10 cellular contexts compared by ENCODE assay signal in the genomic region with DNA sequence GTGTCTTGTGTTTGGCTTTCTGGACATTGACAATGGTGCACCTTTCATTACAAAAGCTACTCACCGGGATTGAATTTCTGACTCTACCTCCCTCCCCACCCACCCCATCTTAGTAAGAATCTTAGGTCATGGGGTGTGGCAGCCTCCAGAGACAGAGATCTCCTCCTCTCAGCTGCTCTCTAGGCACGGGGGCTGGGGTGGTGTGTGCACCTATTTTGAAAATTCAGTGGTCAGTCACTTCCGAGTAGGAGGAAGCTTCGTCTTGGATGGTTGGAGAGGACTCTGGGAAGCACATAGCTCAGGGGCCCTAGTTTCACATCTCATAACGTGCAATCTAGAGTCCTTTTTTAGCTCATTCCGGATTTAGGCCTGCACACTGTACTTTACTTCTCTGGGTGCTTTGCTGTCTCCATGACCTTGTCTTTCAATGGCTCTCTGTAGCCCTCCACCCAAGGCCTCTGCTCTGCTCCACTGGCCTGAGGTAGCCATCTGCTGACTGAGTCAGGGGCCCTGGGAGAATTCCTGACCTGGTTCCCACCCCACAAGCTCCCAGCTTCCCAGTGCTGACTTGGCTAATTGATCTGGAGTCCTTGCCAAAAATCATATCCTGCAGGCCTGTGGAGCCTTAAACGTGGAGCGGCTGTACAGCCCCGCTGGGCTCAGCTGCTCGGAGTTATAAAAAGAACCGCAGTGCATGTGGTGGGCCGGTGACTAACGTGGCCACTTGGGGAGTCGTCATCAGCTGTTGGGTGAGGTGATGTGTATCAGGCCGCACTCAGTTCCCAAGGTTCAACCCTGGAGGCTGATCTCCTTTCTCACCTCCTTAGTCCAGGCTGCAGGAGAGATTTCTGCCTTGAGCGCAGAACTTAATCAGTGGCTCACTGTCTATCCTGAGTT. TPM values are rescaled to one million over a fixed set of nuclear protein-coding genes. Genes with fewer than 3 reads are reported as not detected.
DNase-seq lines count a peak whose midpoint lies in the region; FAIRE-seq and TF ChIP-seq lines count a peak whose summit lies in the region.
"Had no signal": no experiment of that assay in that cellular context is flagged by ENCODE, and none has a peak within 500 bp of the region (broad histone marks: within the 10 kb centered on the region; RNA-seq: fewer than 3 reads in every experiment).

No MANE protein-coding gene starts in this region.

- H4K8ac ChIP-seq in neuronal stem cell (ENCODE audit: low read depth, low read length) = no peak overlapping the region

- dilution Hi-C loops in keratinocyte (cut with MboI; ENCODE audit: extremely low pct_ligation_motif_present, low sequenced_read_pairs) = no loop called here

- H3K4me1 ChIP-seq in keratinocyte (ENCODE audit: control insufficient read depth, extremely low read depth, insufficient read depth, low read length) (peaks cover 42% of the 10 kb centered on the region), neuronal stem cell (ENCODE audit: control insufficient read depth in 2 of 2, insufficient read depth in 1 of 2, low read depth in 1 of 2, low read length in 2 of 2) (no peaks in the 10 kb centered on the region)

- WGBS in neuronal stem cell (ENCODE audit: extremely low coverage in 2 of 2, insufficient read length in 2 of 2, insufficient replicate concordance in 1 of 2), 2 donors = no CpG with 5 or more reads among the region's 16 CpGs

- H2BK15ac ChIP-seq in neuronal stem cell (ENCODE audit: low read length) = no peak overlapping the region

- H4K20me1 ChIP-seq in keratinocyte (ENCODE audit: control insufficient read depth, extremely low read depth, insufficient read depth, low read length) = no peaks in the 10 kb centered on the region

- no peak overlapping the region for H2AFZ ChIP-seq in keratinocyte (ENCODE audit: control insufficient read depth, low read length)
- no peak overlapping the region for H2AFZ ChIP-seq in neuronal stem cell (ENCODE audit: low read length)

- H3K36me3 ChIP-seq in keratinocyte (ENCODE audit: control insufficient read depth in 2 of 2, extremely low read depth in 1 of 2, insufficient read depth in 2 of 2, low read length in 2 of 2) (no peaks in the 10 kb centered on the region), neuronal stem cell (replicated peaks in 1 of 2; ENCODE audit: control insufficient read depth in 2 of 2, insufficient read depth in 2 of 2, low read length in 2 of 2) (no peaks in the 10 kb centered on the region)

- H3K9ac ChIP-seq in keratinocyte (ENCODE audit: control insufficient read depth, extremely low read depth, insufficient read depth, low read length) = peak overlapping the region; percentile 53
- no peak overlapping the region for H3K9ac ChIP-seq in neuronal stem cell (ENCODE audit: low read depth, low read length, poor library complexity)

- H3K27ac ChIP-seq in keratinocyte (ENCODE audit: control insufficient read depth, insufficient read depth, low read length) = peak overlapping the region; percentile 60
- no peak overlapping the region for H3K27ac ChIP-seq in neuronal stem cell (replicated peaks; ENCODE audit: low read length)

- H2BK120ac ChIP-seq in neuronal stem cell (ENCODE audit: low read depth, low read length) = no peak overlapping the region

- H3K9me3 ChIP-seq in keratinocyte (ENCODE audit: control insufficient read depth, low read depth, low read length) (peaks cover 11% of the 10 kb centered on the region), neuronal stem cell (replicated peaks in 1 of 2; ENCODE audit: control insufficient read depth in 2 of 2, insufficient read depth in 1 of 2, low read depth in 1 of 2, low read length in 2 of 2) (peaks cover 27 to 40% of the 10 kb centered on the region in 2 donors)

- peak; percentile 59 for DNase-seq in activated effector memory CD4-positive, alpha-beta T cell treated with anti-CD3 and anti-CD28 coated beads, Interleukin-2, amount 50 U/mL, for 16 hours
- no peak for DNase-seq in activated effector memory CD4-positive, alpha-beta T cell treated with Interleukin-2 at 50 U/mL for 16 hours
- DNase-seq in brain pericyte (ENCODE audit: low read depth, low spot score) = peak; percentile 99
- DNase-seq in keratinocyte (ENCODE audit: low read depth, low spot score) = no peak
- peak; percentile 41 for DNase-seq in ureter (ENCODE audit: low spot score)
- no peak for DNase-seq in D721Med (ENCODE audit: insufficient read length, low spot score)
- no peak for DNase-seq in neuronal stem cell (ENCODE audit: low spot score)
- no peak for DNase-seq in medulla oblongata (ENCODE audit: extremely low spot score)
- DNase-seq: NCI-H187 treated with DMSO at 0.1 percent for 48 hours had no signal

- no peak overlapping the region for H2BK5ac ChIP-seq in neuronal stem cell (ENCODE audit: low read length)

- TF ChIP-seq CTCF in keratinocyte (optimal IDR thresholded peaks at IDR 0.05 in 1 of 3, IDR thresholded peaks at IDR 0.05 in 1 of 3, conservative IDR thresholded peaks at IDR 0.05 in 1 of 3; ENCODE audit: extremely low read depth in 1 of 3, insufficient read depth in 2 of 3, low read length in 3 of 3) (no peak), D721Med (IDR thresholded peaks at IDR 0.05; ENCODE audit: insufficient read depth, missing control alignments) (no peak)

- H3K4ac ChIP-seq in neuronal stem cell (ENCODE audit: low read length) = no peak overlapping the region

- no peaks in the 10 kb centered on the region for H3K79me1 ChIP-seq in neuronal stem cell (ENCODE audit: low read depth, low read length)

- no peak overlapping the region for H4K91ac ChIP-seq in neuronal stem cell (ENCODE audit: low read depth, low read length, poor library complexity)

- H3K18ac ChIP-seq in neuronal stem cell (ENCODE audit: low read length) = no peak overlapping the region

- no peak overlapping the region for H3K14ac ChIP-seq in neuronal stem cell (ENCODE audit: low read length)

- peaks cover 2% of the 10 kb centered on the region for H3K9me1 ChIP-seq in keratinocyte (ENCODE audit: control insufficient read depth, extremely low read depth, insufficient read depth, low read length)

- no peaks in the 10 kb centered on the region for H3K79me2 ChIP-seq in keratinocyte (ENCODE audit: control insufficient read depth, insufficient read depth, low read length)

- H3K4me3 ChIP-seq in keratinocyte (ENCODE audit: control insufficient read depth in 2 of 3, extremely low read depth in 1 of 3, insufficient read depth in 2 of 3, low read depth in 1 of 3, low read length in 3 of 3) (no peak overlapping the region), neuronal stem cell (ENCODE audit: low read length in 2 of 2) (peak overlapping the region in 1 of 2 donors; percentile 48)

- H3K23ac ChIP-seq in neuronal stem cell (ENCODE audit: low read depth, low read length, poor library complexity) = no peak overlapping the region

- peak overlapping the region; percentile 12 for H3K4me2 ChIP-seq in keratinocyte (ENCODE audit: control insufficient read depth, extremely low read depth, insufficient read depth, low read depth, low read length)
- no peak overlapping the region for H3K4me2 ChIP-seq in neuronal stem cell (ENCODE audit: insufficient read depth, low read length, poor library complexity, severe bottlenecking)

- no peak overlapping the region for H2BK12ac ChIP-seq in neuronal stem cell (ENCODE audit: low read length)

- H3K27me3 ChIP-seq in keratinocyte (ENCODE audit: control insufficient read depth, extremely low read depth, insufficient read depth, low read length) = no peaks in the 10 kb centered on the region
- no peaks in the 10 kb centered on the region for H3K27me3 ChIP-seq in neuronal stem cell (ENCODE audit: control insufficient read depth in 3 of 3, insufficient read depth in 3 of 3, low read depth in 1 of 3, low read length in 3 of 3)

- peak; percentile 74 for FAIRE-seq in keratinocyte (lab: Jason Lieb, UNC)
- FAIRE-seq in D721Med (lab: Jason Lieb, UNC) = no peak
- FAIRE-seq: A204.1 had no signal

- no peak overlapping the region for H2AK5ac ChIP-seq in neuronal stem cell (ENCODE audit: low read depth, low read length)

RNA-seq across cellular contexts. Expression of gene ADAMTS14, which starts 19.3 kb away (rescaled TPM):
- polyA plus RNA-seq in keratinocyte = 0.09 to 0.75 TPM (median 0.12 TPM) in 3 replicates
- 0.30 TPM for polyA plus RNA-seq in keratinocyte (2011; ENCODE audit: low read depth)
- polyA plus RNA-seq in keratinocyte (2011; cell fraction: cytosol; rRNA removed) = 0.11 and 0.17 TPM in 2 replicates
- 2.6 and 3.6 TPM in 2 replicates for polyA plus RNA-seq in keratinocyte (2011; cell fraction: nucleus; rRNA removed)
- polyA plus RNA-seq in keratinocyte (2012; ENCODE audit: low replicate concordance) = 0.16 and 0.66 TPM in 2 replicates
- 0.43 to 0.53 TPM (median 0.45 TPM) in 3 replicates for polyA minus RNA-seq in keratinocyte
- not detected for polyA minus RNA-seq in keratinocyte (2011; cell fraction: cytosol; rRNA and poly(A)+ RNA removed)
- polyA minus RNA-seq in keratinocyte (2011; cell fraction: nucleus; rRNA and poly(A)+ RNA removed) = 1.6 and 1.8 TPM in 2 replicates
- 2.1 TPM for total RNA-seq in ureter
- 0.21 TPM for polyA plus RNA-seq in neuronal stem cell (2013, experiment 1 of 2)
- polyA plus RNA-seq in neuronal stem cell (2013, experiment 2 of 2) = 0.19 TPM

RNA-seq across cellular contexts. Expression of gene PRF1, which starts 50.5 kb away (rescaled TPM):
- 0.02 to 0.09 TPM in 2 of 3 replicates, not detected in the other for polyA plus RNA-seq in keratinocyte
- not detected for polyA plus RNA-seq in keratinocyte (2011; ENCODE audit: low read depth)
- polyA plus RNA-seq in keratinocyte (2011; cell fraction: cytosol; rRNA removed) = 0.02 TPM in 1 of 2 replicates, not detected in the other
- not detected in 2 replicates for polyA plus RNA-seq in keratinocyte (2011; cell fraction: nucleus; rRNA removed)
- polyA plus RNA-seq in keratinocyte (2012; ENCODE audit: low replicate concordance) = not detected in 2 replicates
- polyA minus RNA-seq in keratinocyte = 0.10 TPM in 1 of 3 replicates, not detected in the others
- polyA minus RNA-seq in keratinocyte (2011; cell fraction: cytosol; rRNA and poly(A)+ RNA removed) = not detected
- not detected in 2 replicates for polyA minus RNA-seq in keratinocyte (2011; cell fraction: nucleus; rRNA and poly(A)+ RNA removed)
- 4.1 TPM for total RNA-seq in ureter
- polyA plus RNA-seq in neuronal stem cell (2013, experiment 1 of 2) = not detected
- polyA plus RNA-seq in neuronal stem cell (2013, experiment 2 of 2) = not detected

Comparison
In these comparisons a context has a peak if more than half of its experiments do, and no peak if none do; other contexts are left out.
1. DNase-seq: peak in activated effector memory CD4-positive, alpha-beta T cell treated with anti-CD3 and anti-CD28 coated beads, Interleukin-2, amount 50 U/mL, for 16 hours (single experiment), brain pericyte (single experiment) and ureter (single experiment); none in activated effector memory CD4-positive, alpha-beta T cell treated with Interleukin-2 at 50 U/mL for 16 hours (single experiment), keratinocyte (single experiment), D721Med (single experiment), neuronal stem cell (single experiment) and medulla oblongata (single experiment).